8 cellular contexts compared by ENCODE assay signal in the genomic region with DNA sequence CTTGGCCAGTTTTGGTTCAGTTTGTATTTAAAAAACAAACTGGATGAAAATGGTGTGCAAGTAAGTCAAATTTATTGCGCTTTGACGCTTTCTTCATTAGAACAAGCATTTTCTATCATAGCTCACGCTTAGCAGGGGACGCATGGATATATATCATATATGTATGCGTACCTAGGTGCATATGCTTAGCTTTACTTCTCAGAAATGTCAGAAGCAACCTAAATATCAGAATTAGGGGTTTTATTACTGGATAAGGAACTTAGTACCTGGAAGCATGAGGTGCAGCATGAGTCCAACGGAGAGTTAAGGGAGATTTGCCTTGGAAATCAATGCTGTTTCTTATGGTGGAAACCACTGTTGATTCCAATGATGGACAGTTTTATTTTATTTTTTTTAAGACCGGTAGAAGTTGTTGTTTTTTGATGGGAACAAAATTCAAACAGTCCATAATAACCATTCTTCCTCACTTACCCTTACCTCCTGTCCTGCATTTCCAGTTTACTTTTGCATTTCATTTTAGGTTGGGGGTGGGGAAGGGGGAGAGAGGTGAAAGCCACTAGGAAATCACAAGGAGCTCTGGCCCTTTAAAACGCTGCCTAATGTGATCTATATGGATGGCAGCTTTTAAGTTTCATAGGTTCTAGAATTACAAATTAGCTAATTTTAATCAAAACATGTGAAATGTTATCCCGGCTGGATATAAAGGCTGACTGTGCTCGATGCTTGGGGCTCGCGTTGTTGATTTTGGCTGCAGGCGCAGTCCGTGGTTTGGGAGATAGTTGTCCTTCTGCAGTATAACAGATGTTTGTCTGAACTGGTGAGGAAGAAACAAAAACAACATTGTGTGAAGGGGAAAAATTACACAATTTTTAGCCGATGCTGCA. TPM values are rescaled to one million over a fixed set of nuclear protein-coding genes. Genes with fewer than 3 reads are reported as not detected.
DNase-seq lines count a peak whose midpoint lies in the region; ATAC-seq, FAIRE-seq and TF ChIP-seq lines count a peak whose summit lies in the region.

No MANE protein-coding gene starts in this region.

- no peaks in the 10 kb centered on the region for H3K36me3 Mint-ChIP-seq in glutamatergic neuron (ENCODE audit: unreplicated experiment)

- no peak for TF ChIP-seq POLR2A in GM12891 (IDR thresholded peaks at IDR 0.05; ENCODE audit: low read depth, low read length)

- H3K9me3 Mint-ChIP-seq in glutamatergic neuron (ENCODE audit: unreplicated experiment) = peaks cover 11% of the 10 kb centered on the region

- DNase-seq in GM12891 (ENCODE audit: insufficient read length, low spot score) (no peak), SK-N-MC (ENCODE audit: low read depth, low spot score) (no peak), glutamatergic neuron (no peak), skeletal muscle cell (ENCODE audit: low read depth) (peak; percentile 63), urothelium cell line (ENCODE audit: low spot score) (no peak), mucosa of descending colon (no peak), COLO668 (lab: John Stamatoyannopoulos, UW; ENCODE audit: unreplicated experiment) (no peak)
- no peak for DNase-seq in stimulated activated CD8-positive, alpha-beta memory T cell treated with anti-CD3 and anti-CD28 coated beads, Interleukin-4, amount 100 ng/mL, for 48 hours

- peak overlapping the region; percentile 45 for H3K9ac ChIP-seq in SK-N-MC (ENCODE audit: insufficient read length)

- TF ChIP-seq CTCF in glutamatergic neuron (IDR thresholded peaks at IDR 0.05; ENCODE audit: partially characterized antibody, unreplicated experiment) (no peak), mucosa of descending colon (IDR thresholded peaks at IDR 0.05) (no peak)

- ATAC-seq in mucosa of descending colon = no peak

- peaks cover 15% of the 10 kb centered on the region for H3K27me3 Mint-ChIP-seq in glutamatergic neuron (ENCODE audit: unreplicated experiment)

- H3K9me3 ChIP-seq in SK-N-MC (ENCODE audit: low read depth, low read length) = no peaks in the 10 kb centered on the region
- no peaks in the 10 kb centered on the region for H3K9me3 ChIP-seq in mucosa of descending colon

- intact Hi-C loops in mucosa of descending colon (cut with DNase I, micrococcal nuclease) = no loop called here

- peak overlapping the region; percentile 88 for H3K4me3 ChIP-seq in SK-N-MC
- H3K4me3 ChIP-seq in skeletal muscle cell (ENCODE audit: low read depth, low read length) = peak overlapping the region; percentile 70
- no peak overlapping the region for H3K4me3 ChIP-seq in mucosa of descending colon

- no peak overlapping the region for H3K27ac ChIP-seq in SK-N-MC

- peak overlapping the region; percentile 76 for H3K27ac Mint-ChIP-seq in glutamatergic neuron (ENCODE audit: unreplicated experiment)

- no peak overlapping the region for H3K4me3 Mint-ChIP-seq in glutamatergic neuron (ENCODE audit: unreplicated experiment)

- H3K4me1 Mint-ChIP-seq in glutamatergic neuron (ENCODE audit: low read depth, unreplicated experiment) = peaks cover 23% of the 10 kb centered on the region

- H3K36me3 ChIP-seq in SK-N-MC (ENCODE audit: insufficient read depth, low read length) (no peaks in the 10 kb centered on the region), mucosa of descending colon (ENCODE audit: low read depth) (no peaks in the 10 kb centered on the region)

- peak; percentile 28 for FAIRE-seq in GM12891 (lab: Jason Lieb, UNC)
- no peak for FAIRE-seq in urothelium cell line (lab: Jason Lieb, UNC)

- H3K4me1 ChIP-seq in mucosa of descending colon (ENCODE audit: low read depth) = peaks cover 26% of the 10 kb centered on the region

TF ChIP-seq in GM12891, 5 proteins besides CTCF, POLR2A, EP300 and RAD21:
- no peak for TF ChIP-seq TAF1 (IDR thresholded peaks at IDR 0.05; ENCODE audit: low read depth, low read length)
- TF ChIP-seq POU2F2 (IDR thresholded peaks at IDR 0.05; ENCODE audit: low read depth, low read length) = no peak
- no peak for TF ChIP-seq PAX5 (IDR thresholded peaks at IDR 0.05; ENCODE audit: insufficient read depth, low read length, severe bottlenecking)
- TF ChIP-seq SPI1 (IDR thresholded peaks at IDR 0.05; ENCODE audit: low read depth, low read length) = no peak
- TF ChIP-seq POLR2AphosphoS5 (IDR thresholded peaks at IDR 0.05; ENCODE audit: low read depth, low read length) = no peak

RNA-seq across cellular contexts. Expression of gene SOBP, which starts 2.1 kb away (rescaled TPM):
- 0.53 TPM for polyA plus RNA-seq in GM12891 (2012; ENCODE audit: low read depth, missing spikeins)
- total RNA-seq in glutamatergic neuron (ENCODE audit: unreplicated experiment) (16.1 TPM), mucosa of descending colon (10 to 100 TPM in 1 of 3 donors, 1 to 10 TPM in 2; 1.2 to 31.5 (median 2.5) TPM)

RNA-seq across cellular contexts. Expression of gene PDSS2, which starts 32.7 kb away (rescaled TPM):
- 6.5 TPM for polyA plus RNA-seq in GM12891 (2012; ENCODE audit: low read depth, missing spikeins)
- total RNA-seq in glutamatergic neuron (ENCODE audit: unreplicated experiment) = 6.5 TPM
- total RNA-seq in mucosa of descending colon = 10 to 100 TPM; 16.2 to 26.3 (median 25.6) TPM
